28 cellular contexts compared by ENCODE assay signal in the genomic region with DNA sequence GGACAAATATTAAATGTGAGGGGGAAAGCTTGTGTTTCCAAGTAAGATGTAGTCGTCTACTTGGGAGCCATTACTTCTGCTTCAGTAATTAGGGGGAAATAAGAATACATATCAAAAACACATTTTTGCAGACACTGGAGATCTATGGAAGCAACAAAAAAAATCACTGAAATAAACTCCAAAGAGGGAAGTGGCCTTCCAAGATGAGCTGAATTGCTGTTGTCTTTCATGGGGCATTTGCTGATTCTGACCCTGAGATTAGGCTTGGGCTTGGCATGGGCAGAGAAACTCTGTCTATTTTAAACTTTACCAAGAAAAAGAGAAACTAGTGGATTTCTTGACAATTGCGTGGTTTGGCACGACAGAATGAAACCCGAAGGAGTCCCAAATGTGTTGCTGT.
"Had no signal": no experiment of that assay in that cellular context is flagged by ENCODE, and none has a peak within 500 bp of the region (broad histone marks: within the 10 kb centered on the region; RNA-seq: fewer than 3 reads in every experiment).

No MANE protein-coding gene starts in this region.

- H2AFZ ChIP-seq: PC-9 had no signal

- H3K4me3 ChIP-seq: PC-9, SK-N-MC had no signal

- H3K4me2 ChIP-seq: KMS-11, PC-9 had no signal

- DNase-seq: activated CD4-positive, alpha-beta T cell treated with anti-CD3 and anti-CD28 coated beads for 36 hours; activated CD4-positive, alpha-beta T cell treated with anti-CD3 and anti-CD28 coated beads, Interleukin-2, amount 10 ng/mL, durations not matched to agents 7 days and 5 days; activated CD4-positive, alpha-beta T cell treated with anti-CD3 and anti-CD28 coated beads, Interleukin-2, amount 50 U/mL, for 48 hours; activated CD8-positive, alpha-beta T cell treated with anti-CD3 and anti-CD28 coated beads, Interleukin-2, amount 10 ng/mL, durations not matched to agents 7 days and 5 days; activated gamma-delta T cell; activated naive CD4-positive, alpha-beta T cell treated with anti-CD3 and anti-CD28 coated beads for 36 hours; activated T-cell treated with anti-CD3 and anti-CD28 coated beads, Interleukin-2, amount 50 U/mL, for 24 hours; anterior cingulate cortex; MM.1S; MV-4-11; NCI-H1092; NCI-H1417; NCI-H146; NCI-H1930; NCI-H2081 treated with DMSO at 0.1 percent for 48 hours; NCI-H226; NCI-H446 treated with DMSO at 0.1 percent for 48 hours; NCI-H524; NCI-H69; NCI-H82; PC-9; Right ventricle myocardium superior; T1000 had no signal

- ATAC-seq: activated CD4-positive, alpha-beta T cell treated with anti-CD3 and anti-CD28 coated beads for 36 hours; activated CD4-positive, CD25-positive, alpha-beta regulatory T cell treated with anti-CD3 and anti-CD28 coated beads, Interleukin-2, amount 50 U/mL, for 24 hours; activated CD8-positive, alpha-beta T cell treated with anti-CD3 and anti-CD28 coated beads, Interleukin-2, amount 10 ng/mL, durations not matched to agents 7 days and 5 days; activated naive CD4-positive, alpha-beta T cell treated with anti-CD3 and anti-CD28 coated beads, Interleukin-2, amount 50 U/mL, for 72 hours; WTC11 had no signal

- H3K27ac ChIP-seq: KMS-11, PC-9, SK-N-MC had no signal
